Comparison of ENCODE assay signal across 13 cellular contexts in the genomic region with DNA sequence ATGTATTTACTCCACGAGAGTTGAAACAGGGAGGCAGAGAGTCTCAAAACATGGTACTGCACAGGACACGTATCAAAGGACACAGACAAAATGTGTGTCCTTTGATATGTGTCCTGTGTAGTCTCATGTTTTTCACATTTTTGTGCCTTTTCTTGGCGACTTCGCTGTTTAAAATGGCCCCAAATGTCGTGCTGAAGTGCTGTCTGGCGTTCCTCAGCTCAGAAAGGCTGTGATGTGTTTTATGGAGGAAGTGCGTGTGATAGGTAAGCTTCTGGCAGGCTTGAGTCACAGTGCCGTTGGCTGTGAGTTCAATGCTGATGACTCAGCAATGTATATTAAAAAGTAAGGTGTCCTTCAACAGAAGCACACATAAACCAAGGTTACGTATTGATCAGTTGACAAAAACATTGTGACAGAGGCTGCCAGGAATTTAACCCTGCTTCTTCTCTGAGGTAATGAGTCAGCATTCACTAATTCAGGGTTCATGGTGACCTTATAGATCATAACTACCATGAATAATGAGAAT.
A peak's percentile ranks its signal among the peaks of the same experiment; 100 is the strongest.
DNase-seq lines count a peak whose midpoint lies in the region; ATAC-seq, FAIRE-seq and TF ChIP-seq lines count a peak whose summit lies in the region.
"Had no signal": no experiment of that assay in that cellular context is flagged by ENCODE, and none has a peak within 500 bp of the region (broad histone marks: within the 10 kb centered on the region; RNA-seq: fewer than 3 reads in every experiment).

No MANE protein-coding gene starts in this region.

- peak; percentile 98 for DNase-seq in ELR (ENCODE audit: low read depth)
- peak; percentile 66 for DNase-seq in HTR-8/SVneo (ENCODE audit: insufficient read length, low spot score)
- DNase-seq in brain microvascular endothelial cell: peak; percentile 67
- DNase-seq in right lobe of liver: peak in 1 of 3 donors; percentile 16
- no peak for DNase-seq in chondrocyte (ENCODE audit: low spot score)
- DNase-seq in DMS 273 (lab: John Stamatoyannopoulos, UW; ENCODE audit: unreplicated experiment): no peak
- DNase-seq in stimulated activated CD4-positive, alpha-beta T cell treated with anti-CD3 and anti-CD28 coated beads, Interleukin-4, amount 100 ng/mL, for 1 hour: no peak
- DNase-seq in A673 (ENCODE audit: low spot score): no peak
- DNase-seq: NCI-H1105, substantia nigra had no signal

- H3K4me1 ChIP-seq in right lobe of liver: peaks cover 0 to 9% (median 0%) of the 10 kb centered on the region in 4 donors
- H3K4me1 ChIP-seq in A673 (ENCODE audit: insufficient read depth, low read length, poor library complexity, severe bottlenecking): no peaks in the 10 kb centered on the region
- H3K4me1 ChIP-seq: parathyroid adenoma had no signal

- POLR2A ChIA-PET in A673 (lab: Charles Lee; ENCODE audit: low non-redundant PET): no interaction called here

- H3K27ac ChIP-seq in brain microvascular endothelial cell (no peak overlapping the region), right lobe of liver (no peak overlapping the region), A673 (ENCODE audit: low read depth, low read length, poor library complexity, severe bottlenecking) (no peak overlapping the region)
- H3K27ac ChIP-seq: parathyroid adenoma had no signal

- no peak for TF ChIP-seq POLR2A in right lobe of liver (IDR thresholded peaks at IDR 0.05)

- peaks cover 29% of the 10 kb centered on the region for H3K36me3 Mint-ChIP-seq in chondrocyte (ENCODE audit: low read depth)
- H3K36me3 Mint-ChIP-seq: activated naive CD8-positive, alpha-beta T cell had no signal

- H3K4me3 ChIP-seq in brain microvascular endothelial cell (ENCODE audit: low read depth, low read length) (no peak overlapping the region), right lobe of liver (no peak overlapping the region), A673 (ENCODE audit: low read depth, low read length, poor library complexity, severe bottlenecking) (no peak overlapping the region)
- H3K4me3 ChIP-seq: lung had no signal

- FAIRE-seq in HTR-8/SVneo (lab: Jason Lieb, UNC): peak; percentile 95

- no peaks in the 10 kb centered on the region for H3K9me3 Mint-ChIP-seq in chondrocyte (ENCODE audit: low read depth)

- intact Hi-C loops in right lobe of liver (cut with DNase I) (no loop called here), A673 (cut with micrococcal nuclease; ENCODE audit: unreplicated experiment) (no loop called here)

- peaks cover 4% of the 10 kb centered on the region for H3K4me1 Mint-ChIP-seq in chondrocyte (ENCODE audit: low read depth)

- WGBS in right lobe of liver (ENCODE audit: insufficient coverage, low coverage, low lambda C conversion rate, missing lambda C conversion rate): 61% methylated on average over 9 of the region's 9 CpGs

- no peaks in the 10 kb centered on the region for H3K9me3 ChIP-seq in right lobe of liver
- no peaks in the 10 kb centered on the region for H3K9me3 ChIP-seq in A673 (ENCODE audit: low read depth, low read length, poor library complexity, severe bottlenecking)

- no peak overlapping the region for H3K27ac Mint-ChIP-seq in chondrocyte (ENCODE audit: unreplicated experiment)
- H3K27ac Mint-ChIP-seq: activated naive CD8-positive, alpha-beta T cell had no signal

- no peaks in the 10 kb centered on the region for H3K27me3 Mint-ChIP-seq in chondrocyte (ENCODE audit: low read depth)

- TF ChIP-seq CTCF in brain microvascular endothelial cell (IDR thresholded peaks at IDR 0.05; ENCODE audit: low read depth, low read length, missing control alignments) (no peak), right lobe of liver (IDR thresholded peaks at IDR 0.05) (no peak), chondrocyte (IDR thresholded peaks at IDR 0.05) (no peak), A673 (conservative IDR thresholded peaks at IDR 0.05; ENCODE audit: low read depth, low read length) (no peak)

- in situ Hi-C loops in brain microvascular endothelial cell (cut with HindIII; ENCODE audit: low pct_ligation_motif_present, low sequenced_read_pairs): no loop called here

- CTCF ChIA-PET in A673 (lab: Charles Lee): no interaction called here

- no TSS peak for BruUV-seq in A673 (replicated peaks; lab: Mats Ljungman, UMichigan)

- H3K4me3 Mint-ChIP-seq in chondrocyte (ENCODE audit: unreplicated experiment): no peak overlapping the region
- H3K4me3 Mint-ChIP-seq: activated naive CD8-positive, alpha-beta T cell had no signal

- H3K36me3 ChIP-seq in brain microvascular endothelial cell (replicated peaks) (peaks cover 3% of the 10 kb centered on the region), right lobe of liver (peaks cover 0 to 10% (median 0%) of the 10 kb centered on the region in 4 donors), A673 (ENCODE audit: insufficient read depth, low read length, poor library complexity, severe bottlenecking) (no peaks in the 10 kb centered on the region)

- H3K27me3 ChIP-seq in brain microvascular endothelial cell (replicated peaks) (no peaks in the 10 kb centered on the region), right lobe of liver (no peaks in the 10 kb centered on the region), A673 (replicated peaks; ENCODE audit: insufficient read depth, low read depth, low read length, poor library complexity) (no peaks in the 10 kb centered on the region)

- peak in 3 of 4 donors; percentile 49 to 73 (median 51) for ATAC-seq in right lobe of liver

Comparison
In these comparisons a context has a peak if more than half of its experiments do, and no peak if none do; other contexts are left out.
1. DNase-seq: peak in ELR (single experiment), HTR-8/SVneo (single experiment) and brain microvascular endothelial cell (single experiment); none in chondrocyte (single experiment), DMS 273 (single experiment), stimulated activated CD4-positive, alpha-beta T cell treated with anti-CD3 and anti-CD28 coated beads, Interleukin-4, amount 100 ng/mL, for 1 hour (single experiment) and A673 (single experiment).